ENCODE assay signal across 1 cellular context in genomic region chr2:178449700-178450573, GRCh38.
TF ChIP-seq lines count a peak whose summit lies in the region.

No MANE protein-coding gene starts in this region.

TF ChIP-seq in K562, 482 proteins besides CTCF, POLR2A, EP300 and RAD21 (continued from another document and continues in another):
- TF ChIP-seq MLLT1 (IDR thresholded peaks at IDR 0.05), result peak in 1 of 2 experiments; percentile 24; a peak in 1 of 4 replicates
- TF ChIP-seq MAFK (IDR thresholded peaks at IDR 0.05; ENCODE audit: low read length), result no peak
- peak; percentile 84 for TF ChIP-seq ZEB2 (IDR thresholded peaks at IDR 0.05)
- no peak for TF ChIP-seq ZFP1 (CRISPR knock-in tag; IDR thresholded peaks at IDR 0.05)
- no peak for TF ChIP-seq SRSF1 (IDR thresholded peaks at IDR 0.05; ENCODE audit: low read depth, low read length)
- TF ChIP-seq GTF2F1 (IDR thresholded peaks at IDR 0.05; ENCODE audit: low read depth, low read length), result no peak
- TF ChIP-seq MNT (conservative IDR thresholded peaks at IDR 0.05), result peak in 1 of 2 experiments; percentile 33; a peak in 2 of 4 replicates
- TF ChIP-seq ZNF347 (CRISPR knock-in tag; IDR thresholded peaks at IDR 0.05; ENCODE audit: low read depth), result no peak
- no peak for TF ChIP-seq SRSF7 (optimal IDR thresholded peaks at IDR 0.05; ENCODE audit: low read depth, low read length)
- TF ChIP-seq TAL1 (IDR thresholded peaks at IDR 0.05), result no peak
- no peak for TF ChIP-seq ZHX1 (conservative IDR thresholded peaks at IDR 0.05; ENCODE audit: low read length)
- no peak for TF ChIP-seq PREB (CRISPR knock-in tag; IDR thresholded peaks at IDR 0.05)
- TF ChIP-seq ZNF12 (CRISPR knock-in tag; IDR thresholded peaks at IDR 0.05), result 0 out of 2 replicates have a peak, but pooled peaks have one; percentile 5
- TF ChIP-seq KAT8 (IDR thresholded peaks at IDR 0.05; ENCODE audit: low read depth), result 0 out of 2 replicates have a peak, but pooled peaks have one; percentile 35
- no peak for TF ChIP-seq BACH1 (tag; IDR thresholded peaks at IDR 0.05)
- TF ChIP-seq ATF7 (IDR thresholded peaks at IDR 0.05), result no peak
- TF ChIP-seq ZZZ3 (IDR thresholded peaks at IDR 0.05), result no peak
- TF ChIP-seq SMARCA4 (IDR thresholded peaks at IDR 0.05), result no peak
- TF ChIP-seq THAP7 (CRISPR knock-in tag; IDR thresholded peaks at IDR 0.05), result no peak
- no peak for TF ChIP-seq NCOA6 (IDR thresholded peaks at IDR 0.05)
- TF ChIP-seq CBX3 (IDR thresholded peaks at IDR 0.05; ENCODE audit: borderline replicate concordance in 1 of 2, low read length in 2 of 2), result no peak
- no peak for TF ChIP-seq TCF3 (CRISPR knock-in tag; IDR thresholded peaks at IDR 0.05)
- no peak for TF ChIP-seq ZNF140 (CRISPR knock-in tag; IDR thresholded peaks at IDR 0.05)
- TF ChIP-seq ZNF398 (CRISPR knock-in tag; IDR thresholded peaks at IDR 0.05), result no peak
- TF ChIP-seq PURB (CRISPR knock-in tag; IDR thresholded peaks at IDR 0.05; ENCODE audit: low read depth), result no peak
- TF ChIP-seq ZBTB40 (IDR thresholded peaks at IDR 0.05), result 0 out of 2 replicates have a peak, but pooled peaks have one; percentile 14
- TF ChIP-seq ZBTB40 (CRISPR knock-in tag; IDR thresholded peaks at IDR 0.05), result no peak
- 0 out of 2 replicates have a peak, but pooled peaks have one; percentile 30 for TF ChIP-seq HDAC2 (IDR thresholded peaks at IDR 0.05)
- TF ChIP-seq TAF9B (IDR thresholded peaks at IDR 0.05; ENCODE audit: partially characterized antibody), result no peak
- TF ChIP-seq ARID2 (IDR thresholded peaks at IDR 0.05), result peak; percentile 38; the same call in 1 of the 2 replicates
- TF ChIP-seq ZNF395 (CRISPR knock-in tag; IDR thresholded peaks at IDR 0.05), result no peak
- TF ChIP-seq HMGN3 (IDR thresholded peaks at IDR 0.05; ENCODE audit: borderline replicate concordance, extremely low read depth, insufficient read length, low read depth, low read length), result no peak
- no peak for TF ChIP-seq CEBPB (tag; IDR thresholded peaks at IDR 0.05)
- TF ChIP-seq SP1 (CRISPR knock-in tag; IDR thresholded peaks at IDR 0.05), result 0 out of 2 replicates have a peak, but pooled peaks have one; percentile 53
